ENCODE assay signal across 20 cellular contexts in genomic region chr6:90214461-90214860, GRCh38.
DNase-seq lines count a peak whose midpoint lies in the region; ATAC-seq and TF ChIP-seq lines count a peak whose summit lies in the region.
"Had no signal": no experiment of that assay in that cellular context is flagged by ENCODE, and none has a peak within 500 bp of the region (broad histone marks: within the 10 kb centered on the region; RNA-seq: fewer than 3 reads in every experiment).

No MANE protein-coding gene starts in this region.

- H3K27ac Mint-ChIP-seq in activated naive CD4-positive, alpha-beta T cell treated with anti-CD3 and anti-CD28 coated beads for 36 hours = peak overlapping the region; percentile 22
- H3K27ac Mint-ChIP-seq in activated naive CD4-positive, alpha-beta T cell treated with anti-CD3 and anti-CD28 coated beads, Interleukin-2, amount 10 ng/mL, durations not matched to agents 7 days and 5 days = no peak overlapping the region
- H3K27ac Mint-ChIP-seq: HFFc6 had no signal

- no peak for TF ChIP-seq EP300 in esophagus muscularis mucosa (IDR thresholded peaks at IDR 0.05)

- H3K9ac ChIP-seq in MM.1S (ENCODE audit: low read length) (no peak overlapping the region), SU-DHL-6 (ENCODE audit: low read length) (no peak overlapping the region)

- H3K9me2 ChIP-seq in MM.1S (replicated peaks; ENCODE audit: insufficient read depth, low read length) (no peaks in the 10 kb centered on the region), SU-DHL-6 (replicated peaks; ENCODE audit: insufficient read depth, low read length) (no peaks in the 10 kb centered on the region)

- 92% methylated on average over 2 of the region's 2 CpGs for WGBS in esophagus muscularis mucosa

- no peaks in the 10 kb centered on the region for H4K20me1 ChIP-seq in MM.1S (ENCODE audit: insufficient read depth, low read length)
- no peaks in the 10 kb centered on the region for H4K20me1 ChIP-seq in SU-DHL-6 (ENCODE audit: low read depth, low read length)

- no peaks in the 10 kb centered on the region for H3K27me3 Mint-ChIP-seq in activated naive CD4-positive, alpha-beta T cell treated with anti-CD3 and anti-CD28 coated beads for 36 hours (ENCODE audit: low read depth)
- H3K27me3 Mint-ChIP-seq in activated naive CD4-positive, alpha-beta T cell treated with anti-CD3 and anti-CD28 coated beads, Interleukin-2, amount 10 ng/mL, durations not matched to agents 7 days and 5 days = no peaks in the 10 kb centered on the region

- peaks cover 48% of the 10 kb centered on the region for H3K4me1 Mint-ChIP-seq in activated naive CD4-positive, alpha-beta T cell treated with anti-CD3 and anti-CD28 coated beads for 36 hours (ENCODE audit: low read depth)
- peaks cover 47% of the 10 kb centered on the region for H3K4me1 Mint-ChIP-seq in activated naive CD4-positive, alpha-beta T cell treated with anti-CD3 and anti-CD28 coated beads, Interleukin-2, amount 10 ng/mL, durations not matched to agents 7 days and 5 days

- in situ Hi-C loops in gastrocnemius medialis (cut with MboI; ENCODE audit: low sequenced_read_pairs in 4 of 4) = no loop called here

- CTCF ChIA-PET in activated naive CD4-positive, alpha-beta T cell treated with anti-CD3 and anti-CD28 coated beads for 36 hours (lab: Charles Lee) = interaction anchor here (0.7 to 3.7 kb wide), 5 partner anchors 10 to 262 kb away, joined by 3 to 14 read pairs (median 9); no protein-coding TSS in a partner anchor
- CTCF ChIA-PET in activated naive CD4-positive, alpha-beta T cell treated with anti-CD3 and anti-CD28 coated beads, Interleukin-2, amount 10 ng/mL, durations not matched to agents 7 days and 5 days (lab: Charles Lee) = interaction anchor here (0.7 to 3.7 kb wide), 7 partner anchors 27 to 273 kb away, joined by 3 to 17 read pairs (median 4); no protein-coding TSS in a partner anchor

- TF ChIP-seq CTCF in MM.1S (IDR thresholded peaks at IDR 0.05; ENCODE audit: low read length) = no peak
- TF ChIP-seq CTCF in SU-DHL-6 (IDR thresholded peaks at IDR 0.05; ENCODE audit: insufficient read depth, low read length, poor library complexity, severe bottlenecking) = no peak
- TF ChIP-seq CTCF in gastrocnemius medialis (IDR thresholded peaks at IDR 0.05 in 4 of 5, conservative IDR thresholded peaks at IDR 0.05 in 1 of 5) = no peak
- no peak for TF ChIP-seq CTCF in esophagus muscularis mucosa (IDR thresholded peaks at IDR 0.05)
- no peak for TF ChIP-seq CTCF in left lung (IDR thresholded peaks at IDR 0.05)

- H3K36me3 Mint-ChIP-seq in activated naive CD4-positive, alpha-beta T cell treated with anti-CD3 and anti-CD28 coated beads for 36 hours (ENCODE audit: low read depth) = peaks cover 14% of the 10 kb centered on the region
- peaks cover 43% of the 10 kb centered on the region for H3K36me3 Mint-ChIP-seq in activated naive CD4-positive, alpha-beta T cell treated with anti-CD3 and anti-CD28 coated beads, Interleukin-2, amount 10 ng/mL, durations not matched to agents 7 days and 5 days
- H3K36me3 Mint-ChIP-seq: CD14-positive monocyte had no signal

- H2AFZ ChIP-seq in MM.1S (ENCODE audit: low read length) (no peak overlapping the region), SU-DHL-6 (ENCODE audit: low read depth, low read length, severe bottlenecking) (no peak overlapping the region)

- ATAC-seq in gastrocnemius medialis (no peak), left lung (no peak)
- ATAC-seq: A549, GM12878 had no signal

- H3K27ac ChIP-seq in MM.1S (ENCODE audit: low read length) (no peak overlapping the region), SU-DHL-6 (ENCODE audit: low read depth, low read length) (peak overlapping the region; percentile 82; the same call in 1 of the 2 replicates), gastrocnemius medialis (peak overlapping the region; percentile 48 to 96 (median 56)), esophagus muscularis mucosa (replicated peaks in 1 of 4) (no peak overlapping the region), left lung (no peak overlapping the region)
- H3K27ac ChIP-seq: A549 had no signal

- TF ChIP-seq POLR2A in gastrocnemius medialis (IDR thresholded peaks at IDR 0.05) = no peak
- TF ChIP-seq POLR2A in esophagus muscularis mucosa (IDR thresholded peaks at IDR 0.05; ENCODE audit: low read depth) = no peak

- no peaks in the 10 kb centered on the region for H3K27me3 ChIP-seq in MM.1S (replicated peaks; ENCODE audit: insufficient read depth, low read length)
- no peaks in the 10 kb centered on the region for H3K27me3 ChIP-seq in SU-DHL-6 (ENCODE audit: low read length)
- H3K27me3 ChIP-seq in gastrocnemius medialis = no peaks in the 10 kb centered on the region
- no peaks in the 10 kb centered on the region for H3K27me3 ChIP-seq in esophagus muscularis mucosa
- no peaks in the 10 kb centered on the region for H3K27me3 ChIP-seq in left lung
- H3K27me3 ChIP-seq: Peyer's patch had no signal

- no peak overlapping the region for H3K4me3 Mint-ChIP-seq in activated naive CD4-positive, alpha-beta T cell treated with anti-CD3 and anti-CD28 coated beads for 36 hours
- H3K4me3 Mint-ChIP-seq in activated naive CD4-positive, alpha-beta T cell treated with anti-CD3 and anti-CD28 coated beads, Interleukin-2, amount 10 ng/mL, durations not matched to agents 7 days and 5 days = no peak overlapping the region
- H3K4me3 Mint-ChIP-seq: CD14-positive monocyte, HFFc6 had no signal

- intact Hi-C loops in activated naive CD4-positive, alpha-beta T cell treated with anti-CD3 and anti-CD28 coated beads for 36 hours (cut with micrococcal nuclease) = no loop called here
- intact Hi-C loops in gastrocnemius medialis (cut with DNase I; ENCODE audit: low total_unique reads) (loop anchor here (10.0 kb wide), 1 partner anchor 260 kb away; no protein-coding TSS in a partner anchor), esophagus muscularis mucosa (cut with DNase I) (no loop called here), left lung (cut with DNase I) (no loop called here)

- no peak for DNase-seq in activated naive CD4-positive, alpha-beta T cell treated with anti-CD3 and anti-CD28 coated beads for 36 hours
- DNase-seq in activated naive CD4-positive, alpha-beta T cell treated with anti-CD3 and anti-CD28 coated beads, Interleukin-2, amount 10 ng/mL, durations not matched to agents 7 days and 5 days = no peak
- DNase-seq in MM.1S (peak; percentile 57), gastrocnemius medialis (no peak), esophagus muscularis mucosa (ENCODE audit: extremely low spot score) (no peak), NAMALWA (ENCODE audit: low spot score) (no peak), left lung (no peak)
- DNase-seq: DMS53, GOT3, HFFc6, KBM-7, NCI-H1417 treated with DMSO at 0.1 percent for 48 hours, NCI-H2081 treated with DMSO at 0.1 percent for 48 hours, NCI-H524, Peyer's patch, SHP77 had no signal

- H3K9me3 ChIP-seq in MM.1S (replicated peaks; ENCODE audit: insufficient read depth, low read length) (no peaks in the 10 kb centered on the region), SU-DHL-6 (ENCODE audit: insufficient read depth, low read length) (no peaks in the 10 kb centered on the region), gastrocnemius medialis (no peaks in the 10 kb centered on the region), esophagus muscularis mucosa (no peaks in the 10 kb centered on the region), left lung (no peaks in the 10 kb centered on the region)
- H3K9me3 ChIP-seq: A549, Peyer's patch had no signal

- H3K36me3 ChIP-seq in MM.1S (replicated peaks; ENCODE audit: insufficient read depth, low read length) = no peaks in the 10 kb centered on the region
- H3K36me3 ChIP-seq in SU-DHL-6 (ENCODE audit: low read length) = no peaks in the 10 kb centered on the region
- no peaks in the 10 kb centered on the region for H3K36me3 ChIP-seq in gastrocnemius medialis
- H3K36me3 ChIP-seq in esophagus muscularis mucosa = no peaks in the 10 kb centered on the region
- no peaks in the 10 kb centered on the region for H3K36me3 ChIP-seq in left lung
- H3K36me3 ChIP-seq: Peyer's patch had no signal

- H3K79me2 ChIP-seq in MM.1S (ENCODE audit: low read length) = 0 out of 2 replicates have a peak, but pooled peaks cover 7% of the 10 kb centered on the region
- peaks cover 19% of the 10 kb centered on the region; the same call in 1 of the 2 replicates for H3K79me2 ChIP-seq in SU-DHL-6 (ENCODE audit: insufficient read depth, low read length)

- H3K4me1 ChIP-seq in MM.1S (ENCODE audit: low read length) = peaks cover 52% of the 10 kb centered on the region
- H3K4me1 ChIP-seq in gastrocnemius medialis = peaks cover 49 to 73% of the 10 kb centered on the region in 2 donors
- peaks cover 32 to 49% (median 37%) of the 10 kb centered on the region in 4 donors for H3K4me1 ChIP-seq in esophagus muscularis mucosa
- peaks cover 13 to 26% of the 10 kb centered on the region in 2 donors for H3K4me1 ChIP-seq in left lung

- H3K9me3 Mint-ChIP-seq in activated naive CD4-positive, alpha-beta T cell treated with anti-CD3 and anti-CD28 coated beads for 36 hours = no peaks in the 10 kb centered on the region
- no peaks in the 10 kb centered on the region for H3K9me3 Mint-ChIP-seq in activated naive CD4-positive, alpha-beta T cell treated with anti-CD3 and anti-CD28 coated beads, Interleukin-2, amount 10 ng/mL, durations not matched to agents 7 days and 5 days
- H3K9me3 Mint-ChIP-seq: CD14-positive monocyte, HFFc6 had no signal

- H3K4me3 ChIP-seq in MM.1S (ENCODE audit: low read length) (no peak overlapping the region), SU-DHL-6 (ENCODE audit: insufficient read depth, low read length, poor library complexity, severe bottlenecking) (no peak overlapping the region), gastrocnemius medialis (no peak overlapping the region), esophagus muscularis mucosa (no peak overlapping the region), left lung (no peak overlapping the region)
- H3K4me3 ChIP-seq: A549, GM12878, Peyer's patch had no signal

- peaks cover 26% of the 10 kb centered on the region for H3F3A ChIP-seq in MM.1S (ENCODE audit: insufficient read depth, low read length)
- H3F3A ChIP-seq in SU-DHL-6 (ENCODE audit: insufficient read depth) = peaks cover 36% of the 10 kb centered on the region

- H3K4me2 ChIP-seq in MM.1S (ENCODE audit: low read depth, low read length) (peak overlapping the region; percentile 62), SU-DHL-6 (ENCODE audit: low read depth, low read length, poor library complexity, severe bottlenecking) (peak overlapping the region; percentile 37)
- H3K4me2 ChIP-seq: A549 had no signal

Comparison
In these comparisons a context has a peak if more than half of its experiments do, and no peak if none do; other contexts are left out.
1. H3K27ac ChIP-seq: peak in SU-DHL-6 (single experiment) and gastrocnemius medialis (4 of 4); none in MM.1S (single experiment), esophagus muscularis mucosa (0 of 4) and left lung (0 of 2).